ENCODE assay signal across 20 cellular contexts in genomic region chr2:103942199-103942598, GRCh38.
"Had no signal": no experiment of that assay in that cellular context is flagged by ENCODE, and none has a peak within 500 bp of the region (broad histone marks: within the 10 kb centered on the region; RNA-seq: fewer than 3 reads in every experiment).

No MANE protein-coding gene starts in this region.

- H3K36me3 ChIP-seq: MG63 had no signal

- H3K27ac ChIP-seq: HL-60, RWPE1 had no signal

- H3K27me3 ChIP-seq: MG63 had no signal

- H3K9me3 ChIP-seq: MG63 had no signal

- DNase-seq: Karpas-422, KG1, MG63, NCI-H1092, NCI-H1105 treated with DMSO at 0.1 percent for 48 hours, NCI-H1417 treated with DMSO at 0.1 percent for 48 hours, NCI-H146, NCI-H1694 treated with DMSO at 0.1 percent for 48 hours, NCI-H1930, NCI-H2081, NCI-H2107, NCI-H2227 treated with DMSO at 0.1 percent for 48 hours, NCI-H524, NCI-H69, NCI-H774, SHP77, SK-N-SH had no signal

- FAIRE-seq: HTR-8/SVneo had no signal

- H3K4me3 ChIP-seq: MG63 had no signal
